Comparison of ENCODE assay signal across 7 cellular contexts in genomic region chr14:51328089-51328941, GRCh38.
DNase-seq lines count a peak whose midpoint lies in the region; ATAC-seq and TF ChIP-seq lines count a peak whose summit lies in the region.

No MANE protein-coding gene starts in this region.

- no peak overlapping the region for H3K4me3 Mint-ChIP-seq in stimulated activated naive CD8-positive, alpha-beta T cell treated with anti-CD3 and anti-CD28 coated beads, Interleukin-15, amount 100 ng/mL, for 72 hours

- no peaks in the 10 kb centered on the region for H3K36me3 ChIP-seq in adipocyte (ENCODE audit: control insufficient read depth, insufficient read depth, low read length, severe bottlenecking)
- H3K36me3 ChIP-seq in lung (ENCODE audit: control insufficient read depth in 2 of 2, insufficient read depth in 2 of 2, low read length in 2 of 2): no peaks in the 10 kb centered on the region

- H3K4me1 ChIP-seq in adipocyte (ENCODE audit: control insufficient read depth, insufficient read depth, low read length) (peaks cover 38% of the 10 kb centered on the region), lung (ENCODE audit: control insufficient read depth in 2 of 2, insufficient read depth in 2 of 2, low read length in 2 of 2) (peaks cover 0 to 5% of the 10 kb centered on the region in 2 donors)

- TF ChIP-seq CTCF in lung (IDR thresholded peaks at IDR 0.05; ENCODE audit: control extremely low read depth, extremely low read depth): no peak

- H3K27me3 ChIP-seq in adipocyte (replicated peaks; ENCODE audit: control insufficient read depth, insufficient read depth, low read length) (no peaks in the 10 kb centered on the region), lung (ENCODE audit: control insufficient read depth, insufficient read depth) (no peaks in the 10 kb centered on the region)

- DNase-seq in NCI-H226 (peak; percentile 28), adipocyte (ENCODE audit: low read depth) (peak; percentile 45), lung (ENCODE audit: low spot score) (no peak), left lobe of liver (ENCODE audit: low spot score) (no peak), ACHN (no peak), NOMO-1 treated with dmso at 0.1 percent for 144 hours (lab: John Stamatoyannopoulos, UW; ENCODE audit: unreplicated experiment) (no peak)
- peak in 1 of 2 donors; percentile 42 for DNase-seq in stimulated activated naive CD8-positive, alpha-beta T cell treated with anti-CD3 and anti-CD28 coated beads, Interleukin-15, amount 100 ng/mL, for 72 hours

- peak overlapping the region; percentile 45 for H3K9ac ChIP-seq in adipocyte (ENCODE audit: low read length)

- H3K27ac Mint-ChIP-seq in stimulated activated naive CD8-positive, alpha-beta T cell treated with anti-CD3 and anti-CD28 coated beads, Interleukin-15, amount 100 ng/mL, for 72 hours: peak overlapping the region; percentile 15 to 45

- peaks cover 16% of the 10 kb centered on the region for H3K4me1 Mint-ChIP-seq in stimulated activated naive CD8-positive, alpha-beta T cell treated with anti-CD3 and anti-CD28 coated beads, Interleukin-15, amount 100 ng/mL, for 72 hours

- H3K27me3 Mint-ChIP-seq in stimulated activated naive CD8-positive, alpha-beta T cell treated with anti-CD3 and anti-CD28 coated beads, Interleukin-15, amount 100 ng/mL, for 72 hours: peaks cover 23% of the 10 kb centered on the region

- peak overlapping the region; percentile 13 to 77 for H3K27ac ChIP-seq in lung (ENCODE audit: low read depth in 1 of 2, low read length in 1 of 2)

- no peak for ATAC-seq in lung (ENCODE audit: insufficient read depth, low FRiP score)
- ATAC-seq in stimulated activated naive CD8-positive, alpha-beta T cell treated with anti-CD3 and anti-CD28 coated beads, Interleukin-15, amount 100 ng/mL, for 72 hours: peak; percentile 73
- ATAC-seq in left lobe of liver: no peak

- WGBS in lung, 2 donors: 46 to 55% methylated on average over 9 of the region's 9 CpGs

- no peaks in the 10 kb centered on the region for H3K9me3 Mint-ChIP-seq in stimulated activated naive CD8-positive, alpha-beta T cell treated with anti-CD3 and anti-CD28 coated beads, Interleukin-15, amount 100 ng/mL, for 72 hours

- peak overlapping the region; percentile 20 for H3K4me3 ChIP-seq in adipocyte (ENCODE audit: low read length)
- H3K4me3 ChIP-seq in lung: no peak overlapping the region

- no peaks in the 10 kb centered on the region for H3K9me3 ChIP-seq in adipocyte (ENCODE audit: control insufficient read depth, low read length)
- H3K9me3 ChIP-seq in lung (ENCODE audit: control insufficient read depth in 2 of 2, insufficient read depth in 1 of 2, low read length in 1 of 2): no peaks in the 10 kb centered on the region

- in situ Hi-C loops in ACHN (cut with HindIII; ENCODE audit: low pct_ligation_motif_present, low pct_unique_long_range_greater_than_20kb, low sequenced_read_pairs): no loop called here

Comparison
In these comparisons a context has a peak if more than half of its experiments do, and no peak if none do; other contexts are left out.
1. DNase-seq: peak in NCI-H226 (single experiment) and adipocyte (single experiment); none in lung (single experiment), left lobe of liver (single experiment), ACHN (single experiment) and NOMO-1 treated with dmso at 0.1 percent for 144 hours (single experiment).